ENCODE assay signal across 8 cellular contexts in genomic region chr15:39420123-39420852, GRCh38.
A peak's percentile ranks its signal among the peaks of the same experiment; 100 is the strongest.
DNase-seq lines count a peak whose midpoint lies in the region; ATAC-seq, FAIRE-seq and TF ChIP-seq lines count a peak whose summit lies in the region.
"Not testable (repeated sequence)": the region's sequence is repeated elsewhere in the genome, so short reads cannot be mapped to it uniquely, and the experiment has no call there.

No MANE protein-coding gene starts in this region.

- not testable (repeated sequence) for H3K4me3 Mint-ChIP-seq in type B pancreatic cell

- H2BK5ac ChIP-seq in H1 (ENCODE audit: low read depth, low read length), result peak overlapping the region; percentile 48; the same call in 1 of the 2 replicates

- not testable (repeated sequence) for H3K27me3 Mint-ChIP-seq in type B pancreatic cell

- peak overlapping the region; percentile 67 for H4K91ac ChIP-seq in H1 (replicated peaks; ENCODE audit: insufficient read length, low read length)

- not testable (repeated sequence) for H4K20me1 ChIP-seq in H1 (replicated peaks in 1 of 2; ENCODE audit: control insufficient read depth in 1 of 2, insufficient read depth in 2 of 2, low read length in 2 of 2)

- H3K9me3 ChIP-seq in ES-I3 (ENCODE audit: control insufficient read depth, insufficient read depth, low read length); RWPE2 (ENCODE audit: severe bottlenecking); cardiac muscle cell (ENCODE audit: low read depth); mucosa of rectum (ENCODE audit: control insufficient read depth in 2 of 2, low read length in 2 of 2): not testable (repeated sequence)
- peaks cover 8 to 13% of the 10 kb centered on the region in 2 experiments for H3K9me3 ChIP-seq in H1 (ENCODE audit: insufficient read depth in 2 of 2, low read depth in 1 of 2, low read length in 1 of 2)

- H3K4me2 ChIP-seq in H1 (ENCODE audit: insufficient read depth in 1 of 2, low read depth in 2 of 2, low read length in 2 of 2), result peak overlapping the region in 1 of 2 experiments; percentile 54

- H3K23ac ChIP-seq in H1 (ENCODE audit: insufficient read length), result not testable (repeated sequence)

- H3K9me3 Mint-ChIP-seq in type B pancreatic cell, result peaks cover 29% of the 10 kb centered on the region

- CTCF ChIA-PET in H1 (lab: Charles Lee; ENCODE audit: partially characterized antibody), result not testable (repeated sequence)

- H3K27me3 ChIP-seq in RWPE2 (ENCODE audit: insufficient read depth, poor library complexity, severe bottlenecking); H1 (replicated peaks in 1 of 4; ENCODE audit: control insufficient read depth in 3 of 4, extremely low read depth in 1 of 4, insufficient read depth in 3 of 4, low read length in 3 of 4); cardiac muscle cell; mucosa of rectum (ENCODE audit: control insufficient read depth in 2 of 2, insufficient read depth in 2 of 2, low read length in 2 of 2): not testable (repeated sequence)

- not testable (repeated sequence) for H2BK120ac ChIP-seq in H1 (replicated peaks; ENCODE audit: low read depth, low read length)

- H3K4me1 ChIP-seq in ES-I3 (ENCODE audit: insufficient read depth, low read length); H1 (replicated peaks in 1 of 4; ENCODE audit: control insufficient read depth in 3 of 4, insufficient read depth in 4 of 4, low read length in 3 of 4); mucosa of rectum (ENCODE audit: control insufficient read depth in 2 of 2, insufficient read depth in 2 of 2, low read length in 2 of 2): not testable (repeated sequence)
- H3K4me1 ChIP-seq in RWPE2 (ENCODE audit: insufficient read depth, poor library complexity, severe bottlenecking) (peaks cover 15% of the 10 kb centered on the region), cardiac muscle cell (ENCODE audit: low read depth) (peaks cover 13% of the 10 kb centered on the region)

- not testable (repeated sequence) for TF ChIP-seq RAD21 in H1 (IDR thresholded peaks at IDR 0.05 in 1 of 2, conservative IDR thresholded peaks at IDR 0.05 in 1 of 2; ENCODE audit: low read depth in 2 of 2, low read length in 2 of 2)

- H3K4me1 Mint-ChIP-seq in type B pancreatic cell (ENCODE audit: unreplicated experiment), result peaks cover 16% of the 10 kb centered on the region

- DNase-seq in NCI-H1417 (lab: John Stamatoyannopoulos, UW), result peak; percentile 38 to 64 (median 46)
- DNase-seq in NCI-H345 treated with DMSO at 0.1 percent for 48 hours (lab: John Stamatoyannopoulos, UW; ENCODE audit: unreplicated experiment), result peak; percentile 27
- DNase-seq in RWPE2 (ENCODE audit: low spot score); H1 (ENCODE audit: low read depth in 1 of 2, low spot score in 2 of 2); cardiac muscle cell (ENCODE audit: low read depth in 1 of 2, low spot score in 1 of 2); type B pancreatic cell (ENCODE audit: extremely low spot score, unreplicated experiment): not testable (repeated sequence)

- peak overlapping the region; percentile 51 for H3K27ac Mint-ChIP-seq in type B pancreatic cell

- peak overlapping the region; percentile 86 for H2BK20ac ChIP-seq in H1 (ENCODE audit: low read length)

- H3K56ac ChIP-seq in H1 (replicated peaks; ENCODE audit: insufficient read length, low read depth, low read length), result not testable (repeated sequence)

- not testable (repeated sequence) for H4K5ac ChIP-seq in H1 (ENCODE audit: insufficient read length, low read depth, low read length)

- peak overlapping the region; percentile 50; the same call in 1 of the 2 replicates for H2BK12ac ChIP-seq in H1 (ENCODE audit: low read depth, low read length)

- not testable (repeated sequence) for FAIRE-seq in H1 (lab: Jason Lieb, UNC)

- TF ChIP-seq EP300 in H1 (IDR thresholded peaks at IDR 0.05; ENCODE audit: borderline replicate concordance in 1 of 2, low read depth in 2 of 2, low read length in 2 of 2), result not testable (repeated sequence)

- POLR2A ChIA-PET in H1 (lab: Charles Lee; ENCODE audit: partially characterized antibody), result interaction anchor here (1.9 kb wide), 1 partner anchor 160 kb away, joined by 9 read pairs; the partner anchor contains the start of gene THBS1

- not testable (repeated sequence) for H3K36me3 Mint-ChIP-seq in type B pancreatic cell

- not testable (repeated sequence) for H3K23me2 ChIP-seq in H1 (ENCODE audit: low read depth, low read length)

- 86% methylated on average over 10 of the region's 19 CpGs; no CpG with 5 or more reads in 1 of the 2 experiments for WGBS in H1 (ENCODE audit: extremely low coverage in 1 of 2, insufficient coverage in 1 of 2, insufficient read length in 1 of 2, insufficient replicate concordance in 2 of 2, low coverage in 1 of 2, low lambda C conversion rate in 2 of 2, missing lambda C conversion rate in 1 of 2), 2 experiments

- not testable (repeated sequence) for H2BK15ac ChIP-seq in H1 (ENCODE audit: low read length)

- not testable (repeated sequence) for H3K36me3 ChIP-seq in ES-I3 (ENCODE audit: insufficient read depth, low read length); RWPE2 (ENCODE audit: low read depth); H1 (ENCODE audit: control insufficient read depth in 2 of 4, insufficient read depth in 4 of 4, low read length in 3 of 4); cardiac muscle cell; mucosa of rectum (ENCODE audit: control insufficient read depth in 2 of 2, insufficient read depth in 2 of 2, low read length in 2 of 2)

- not testable (repeated sequence) for H3K14ac ChIP-seq in H1 (ENCODE audit: insufficient read length)

- H3K9ac ChIP-seq in ES-I3 (ENCODE audit: low read depth, low read length), result peak overlapping the region; percentile 47
- not testable (repeated sequence) for H3K9ac ChIP-seq in H1 (replicated peaks in 1 of 4; ENCODE audit: extremely low read depth in 1 of 4, low read depth in 3 of 4, low read length in 3 of 4); mucosa of rectum (ENCODE audit: low read depth in 1 of 2, low read length in 2 of 2)

- H2AFZ ChIP-seq in H1 (ENCODE audit: low read length), result peak overlapping the region; percentile 91; the same call in 1 of the 2 replicates

- H2AK5ac ChIP-seq in H1 (ENCODE audit: low read depth, low read length), result not testable (repeated sequence)

- H3K4me3 ChIP-seq in RWPE2 (ENCODE audit: severe bottlenecking) (peak overlapping the region; percentile 19), H1 (ENCODE audit: extremely low read depth in 1 of 4, insufficient read depth in 2 of 4, low read depth in 3 of 4, low read length in 4 of 4) (peak overlapping the region in 1 of 4 experiments; percentile 12; a peak in 1 of 8 replicates), mucosa of rectum (ENCODE audit: low read length in 2 of 2) (peak overlapping the region; percentile 41 to 50)
- not testable (repeated sequence) for H3K4me3 ChIP-seq in cardiac muscle cell

- not testable (repeated sequence) for H3K18ac ChIP-seq in H1 (ENCODE audit: extremely low read depth, low read length)

- ATAC-seq in RWPE2 (ENCODE audit: low read depth), result peak; percentile 85

- TF ChIP-seq POLR2A in H1 (IDR thresholded peaks at IDR 0.05; ENCODE audit: control extremely low read depth in 1 of 2, low read depth in 2 of 2, low read length in 2 of 2), result not testable (repeated sequence)

- not testable (repeated sequence) for H3K79me1 ChIP-seq in H1 (ENCODE audit: low read depth, low read length)

- H3K79me2 ChIP-seq in H1 (ENCODE audit: control insufficient read depth in 1 of 2, insufficient read depth in 2 of 2, low read length in 2 of 2), result not testable (repeated sequence)

- peak overlapping the region; percentile 12 for H3K4ac ChIP-seq in H1 (replicated peaks; ENCODE audit: insufficient read length, low read depth, low read length)

- H3K27ac ChIP-seq in RWPE2 (ENCODE audit: poor library complexity, severe bottlenecking), result peak overlapping the region; percentile 71
- not testable (repeated sequence) for H3K27ac ChIP-seq in H1 (ENCODE audit: low read depth, low read length); mucosa of rectum (ENCODE audit: low read depth in 2 of 2, low read length in 2 of 2)
- H3K27ac ChIP-seq in cardiac muscle cell, result peak overlapping the region; percentile 82

- H4K8ac ChIP-seq in H1 (ENCODE audit: extremely low read depth, insufficient read depth, low read length), result peak overlapping the region; percentile 68; the same call in 1 of the 2 replicates

- not testable (repeated sequence) for TF ChIP-seq CTCF in RWPE2 (IDR thresholded peaks at IDR 0.05; ENCODE audit: poor library complexity, severe bottlenecking); H1 (IDR thresholded peaks at IDR 0.05; ENCODE audit: control extremely low read depth in 1 of 3, insufficient read depth in 1 of 3, low read depth in 1 of 3, low read length in 3 of 3); cardiac muscle cell (IDR thresholded peaks at IDR 0.05; ENCODE audit: low read depth, low read length); type B pancreatic cell (conservative IDR thresholded peaks at IDR 0.05)
